15 cellular contexts compared by ENCODE assay signal in the genomic region with DNA sequence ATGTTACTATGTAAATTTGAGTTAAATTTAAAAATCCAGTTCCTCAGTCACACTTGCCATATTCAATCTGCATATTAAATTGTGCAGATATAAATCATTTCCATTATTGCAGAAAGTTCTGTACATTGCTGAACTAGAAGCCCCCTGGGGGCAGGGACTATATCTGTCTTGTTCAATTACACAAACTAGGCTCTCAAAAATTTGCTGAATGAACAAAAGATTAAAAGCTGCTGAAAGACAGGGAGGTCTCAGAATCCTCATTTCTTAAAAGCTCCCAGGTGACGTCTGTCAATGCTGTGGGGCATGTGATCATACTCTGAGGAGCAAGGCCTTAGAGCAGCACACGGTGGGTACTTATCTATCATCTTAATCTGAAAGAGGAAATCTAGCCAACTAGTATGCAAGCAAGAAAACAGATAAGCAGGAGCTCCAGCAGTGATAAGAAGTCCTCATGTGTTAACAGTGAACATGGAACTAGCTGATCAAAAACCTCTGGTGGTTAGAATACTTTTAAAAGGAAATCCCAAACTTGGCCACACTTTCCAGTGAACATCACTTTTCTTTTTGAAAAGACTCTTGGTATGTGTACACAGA.
A peak's percentile ranks its signal among the peaks of the same experiment; 100 is the strongest.
DNase-seq lines count a peak whose midpoint lies in the region; ATAC-seq and TF ChIP-seq lines count a peak whose summit lies in the region.
"Had no signal": no experiment of that assay in that cellular context is flagged by ENCODE, and none has a peak within 500 bp of the region (broad histone marks: within the 10 kb centered on the region; RNA-seq: fewer than 3 reads in every experiment).

No MANE protein-coding gene starts in this region.

- POLR2A ChIA-PET in activated CD4-positive, alpha-beta memory T cell treated with anti-CD3 and anti-CD28 coated beads for 36 hours (lab: Charles Lee): interaction anchor here (0.6 kb wide), 2 partner anchors 206 to 1113 kb away, joined by 3 to 5 read pairs; no protein-coding TSS in a partner anchor
- POLR2A ChIA-PET in activated CD4-positive, alpha-beta memory T cell treated with anti-CD3 and anti-CD28 coated beads, Interleukin-2, amount 10 ng/mL, durations not matched to agents 7 days and 5 days (lab: Charles Lee): interaction anchor here (1.1 to 1.8 kb wide), 3 partner anchors 10 to 32 kb away, joined by 3 to 10 read pairs (median 3); no protein-coding TSS in a partner anchor
- POLR2A ChIA-PET in CD4-positive, alpha-beta T cell (lab: Charles Lee): no interaction called here

- CTCF ChIA-PET in activated CD4-positive, alpha-beta memory T cell treated with anti-CD3 and anti-CD28 coated beads for 36 hours (lab: Charles Lee): interaction anchor here (0.5 to 1.1 kb wide), 2 partner anchors 11 to 47 kb away, joined by 3 to 4 read pairs; no protein-coding TSS in a partner anchor
- CTCF ChIA-PET in activated CD4-positive, alpha-beta memory T cell treated with anti-CD3 and anti-CD28 coated beads, Interleukin-2, amount 10 ng/mL, durations not matched to agents 7 days and 5 days (lab: Charles Lee): no interaction called here
- CTCF ChIA-PET in CD4-positive, alpha-beta T cell (lab: Charles Lee): no interaction called here

- TF ChIP-seq CTCF in CD4-positive, alpha-beta T cell (IDR thresholded peaks at IDR 0.05): no peak

- peaks cover 29% of the 10 kb centered on the region for H3K36me3 Mint-ChIP-seq in activated CD4-positive, alpha-beta memory T cell treated with anti-CD3 and anti-CD28 coated beads for 36 hours
- peaks cover 59% of the 10 kb centered on the region for H3K36me3 Mint-ChIP-seq in activated CD4-positive, alpha-beta memory T cell treated with anti-CD3 and anti-CD28 coated beads, Interleukin-2, amount 10 ng/mL, durations not matched to agents 7 days and 5 days (ENCODE audit: low read depth)
- H3K36me3 Mint-ChIP-seq in CD4-positive, alpha-beta T cell (ENCODE audit: low read depth): peaks cover 79% of the 10 kb centered on the region
- peaks cover 57% of the 10 kb centered on the region for H3K36me3 Mint-ChIP-seq in T-helper 2 cell treated with Interferon-gamma antibody and Interleukin-4, amounts not matched to agents 5 μg/mL and 100 μg/mL, for 36 hours (ENCODE audit: low read depth)

- H3K27me3 Mint-ChIP-seq in activated CD4-positive, alpha-beta memory T cell treated with anti-CD3 and anti-CD28 coated beads for 36 hours: no peaks in the 10 kb centered on the region
- H3K27me3 Mint-ChIP-seq in activated CD4-positive, alpha-beta memory T cell treated with anti-CD3 and anti-CD28 coated beads, Interleukin-2, amount 10 ng/mL, durations not matched to agents 7 days and 5 days: no peaks in the 10 kb centered on the region
- no peaks in the 10 kb centered on the region for H3K27me3 Mint-ChIP-seq in CD4-positive, alpha-beta T cell
- H3K27me3 Mint-ChIP-seq in T-helper 2 cell treated with Interferon-gamma antibody and Interleukin-4, amounts not matched to agents 5 μg/mL and 100 μg/mL, for 36 hours (ENCODE audit: low read depth): no peaks in the 10 kb centered on the region

- DNase-seq in activated CD4-positive, alpha-beta memory T cell treated with anti-CD3 and anti-CD28 coated beads for 36 hours: no peak
- DNase-seq in activated CD4-positive, alpha-beta memory T cell treated with anti-CD3 and anti-CD28 coated beads, Interleukin-2, amount 10 ng/mL, durations not matched to agents 7 days and 5 days: no peak
- no peak for DNase-seq in CD4-positive, alpha-beta T cell
- no peak for DNase-seq in T-helper 2 cell treated with Interferon-gamma antibody and Interleukin-4, amounts not matched to agents 5 μg/mL and 100 μg/mL, for 36 hours (ENCODE audit: low spot score)
- DNase-seq in erythroblast (lab: John Stamatoyannopoulos, UW) (peak; percentile 40 to 81), NCI-H1105 (lab: John Stamatoyannopoulos, UW) (no peak), germinal center (ENCODE audit: low spot score) (no peak)
- DNase-seq: COR-L47; Kasumi-1; NCI-H187; NCI-H446; NK-92 treated with Interleukin-12 subunit alpha and Interleukin-12 subunit beta, amount 100 ng/mL, for 24 hours; SIG-M5 had no signal

- H3K27me3 ChIP-seq in CD4-positive, alpha-beta T cell (ENCODE audit: control insufficient read depth, insufficient read depth, low read length): no peaks in the 10 kb centered on the region
- H3K27me3 ChIP-seq: BLaER1 had no signal

- intact Hi-C loops in activated CD4-positive, alpha-beta memory T cell treated with anti-CD3 and anti-CD28 coated beads for 36 hours (cut with micrococcal nuclease): no loop called here
- intact Hi-C loops in CD4-positive, alpha-beta T cell (cut with DNase I, micrococcal nuclease): loop anchor here in 1 of 2 experiments (5.0 kb wide), 1 partner anchor 38 kb away; no protein-coding TSS in a partner anchor

- H3K27ac ChIP-seq in CD4-positive, alpha-beta T cell (ENCODE audit: low read depth, low read length): no peak overlapping the region
- H3K27ac ChIP-seq: BLaER1 had no signal

- no peak for ATAC-seq in CD4-positive, alpha-beta T cell (ENCODE audit: poor library complexity)
- no peak for ATAC-seq in GM18520 (IDR thresholded peaks at IDR 0.05; ENCODE audit: unreplicated experiment)

- TF ChIP-seq POLR2A in erythroblast (IDR thresholded peaks at IDR 0.05; ENCODE audit: low read length): no peak

- peaks cover 6% of the 10 kb centered on the region for H3K4me1 Mint-ChIP-seq in activated CD4-positive, alpha-beta memory T cell treated with anti-CD3 and anti-CD28 coated beads for 36 hours (ENCODE audit: low read depth)
- H3K4me1 Mint-ChIP-seq in activated CD4-positive, alpha-beta memory T cell treated with anti-CD3 and anti-CD28 coated beads, Interleukin-2, amount 10 ng/mL, durations not matched to agents 7 days and 5 days: peaks cover 7% of the 10 kb centered on the region
- peaks cover 2% of the 10 kb centered on the region for H3K4me1 Mint-ChIP-seq in CD4-positive, alpha-beta T cell (ENCODE audit: low read depth)
- H3K4me1 Mint-ChIP-seq in T-helper 2 cell treated with Interferon-gamma antibody and Interleukin-4, amounts not matched to agents 5 μg/mL and 100 μg/mL, for 36 hours (ENCODE audit: low read depth): peaks cover 19% of the 10 kb centered on the region

- H3K9me3 ChIP-seq in CD4-positive, alpha-beta T cell (ENCODE audit: control insufficient read depth, low read length): no peaks in the 10 kb centered on the region

- H3K27ac Mint-ChIP-seq in activated CD4-positive, alpha-beta memory T cell treated with anti-CD3 and anti-CD28 coated beads for 36 hours: peak overlapping the region; percentile 9
- no peak overlapping the region for H3K27ac Mint-ChIP-seq in activated CD4-positive, alpha-beta memory T cell treated with anti-CD3 and anti-CD28 coated beads, Interleukin-2, amount 10 ng/mL, durations not matched to agents 7 days and 5 days
- H3K27ac Mint-ChIP-seq in CD4-positive, alpha-beta T cell: peak overlapping the region; percentile 31
- H3K27ac Mint-ChIP-seq in T-helper 2 cell treated with Interferon-gamma antibody and Interleukin-4, amounts not matched to agents 5 μg/mL and 100 μg/mL, for 36 hours: peak overlapping the region; percentile 57

- H3K9me3 Mint-ChIP-seq in activated CD4-positive, alpha-beta memory T cell treated with anti-CD3 and anti-CD28 coated beads for 36 hours: peaks cover 12% of the 10 kb centered on the region
- H3K9me3 Mint-ChIP-seq in activated CD4-positive, alpha-beta memory T cell treated with anti-CD3 and anti-CD28 coated beads, Interleukin-2, amount 10 ng/mL, durations not matched to agents 7 days and 5 days: peaks cover 2% of the 10 kb centered on the region
- H3K9me3 Mint-ChIP-seq in CD4-positive, alpha-beta T cell: no peaks in the 10 kb centered on the region
- peaks cover 12% of the 10 kb centered on the region for H3K9me3 Mint-ChIP-seq in T-helper 2 cell treated with Interferon-gamma antibody and Interleukin-4, amounts not matched to agents 5 μg/mL and 100 μg/mL, for 36 hours

- H3K4me3 Mint-ChIP-seq in activated CD4-positive, alpha-beta memory T cell treated with anti-CD3 and anti-CD28 coated beads for 36 hours: no peak overlapping the region
- no peak overlapping the region for H3K4me3 Mint-ChIP-seq in activated CD4-positive, alpha-beta memory T cell treated with anti-CD3 and anti-CD28 coated beads, Interleukin-2, amount 10 ng/mL, durations not matched to agents 7 days and 5 days
- H3K4me3 Mint-ChIP-seq in CD4-positive, alpha-beta T cell: no peak overlapping the region
- peak overlapping the region; percentile 21 for H3K4me3 Mint-ChIP-seq in T-helper 2 cell treated with Interferon-gamma antibody and Interleukin-4, amounts not matched to agents 5 μg/mL and 100 μg/mL, for 36 hours

Comparison
In these comparisons a context has a peak if more than half of its experiments do, and no peak if none do; other contexts are left out.
1. DNase-seq: peak in erythroblast (2 of 2); none in activated CD4-positive, alpha-beta memory T cell treated with anti-CD3 and anti-CD28 coated beads for 36 hours (single experiment), activated CD4-positive, alpha-beta memory T cell treated with anti-CD3 and anti-CD28 coated beads, Interleukin-2, amount 10 ng/mL, durations not matched to agents 7 days and 5 days (single experiment), CD4-positive, alpha-beta T cell (0 of 10), T-helper 2 cell treated with Interferon-gamma antibody and Interleukin-4, amounts not matched to agents 5 μg/mL and 100 μg/mL, for 36 hours (single experiment), NCI-H1105 (single experiment) and germinal center (single experiment).